In the genomic region with DNA sequence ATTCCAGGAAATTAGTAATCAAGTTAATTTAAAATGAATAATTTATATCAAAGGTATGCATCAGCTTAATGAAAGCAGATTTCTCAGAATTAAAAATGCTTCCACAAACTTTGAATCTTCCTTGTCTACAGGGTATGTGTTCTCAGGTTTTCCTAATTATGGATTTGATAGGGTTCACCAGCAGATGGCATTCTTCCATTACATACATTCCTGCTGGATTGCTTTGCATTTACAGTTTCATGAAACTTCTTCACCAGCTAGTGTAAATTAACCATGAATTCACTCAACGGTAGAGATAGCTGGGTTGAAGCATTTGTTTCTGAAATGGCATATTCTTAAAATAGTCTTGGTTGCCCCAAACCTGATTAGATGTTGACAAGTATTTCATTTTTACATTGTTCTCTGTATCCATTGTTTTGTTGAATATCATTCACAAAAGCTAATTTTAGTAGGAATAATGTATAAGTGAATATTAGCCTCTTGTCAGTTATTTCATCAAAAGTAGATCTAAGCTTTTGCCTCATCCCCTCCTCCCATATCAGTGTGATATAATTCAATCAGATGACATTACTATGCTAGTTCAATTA, we compare ENCODE assay signal across 8 cellular contexts.
DNase-seq lines count a peak whose midpoint lies in the region; ATAC-seq, FAIRE-seq and TF ChIP-seq lines count a peak whose summit lies in the region.

No MANE protein-coding gene starts in this region.

- FAIRE-seq in frontal cortex (lab: Jason Lieb, UNC), result peak; percentile 31

- no peak overlapping the region for H3K4me2 ChIP-seq in Loucy (ENCODE audit: low read depth, low read length, poor library complexity, severe bottlenecking)

- no peaks in the 10 kb centered on the region for H3K79me2 ChIP-seq in Loucy (ENCODE audit: insufficient read depth, low read length)

- no peaks in the 10 kb centered on the region for H3K9me3 ChIP-seq in Loucy (ENCODE audit: insufficient read depth, low read depth, low read length)
- no peaks in the 10 kb centered on the region for H3K9me3 ChIP-seq in thyroid gland

- H3K36me3 ChIP-seq in Loucy (ENCODE audit: insufficient read depth, low read length) (no peaks in the 10 kb centered on the region), thyroid gland (no peaks in the 10 kb centered on the region)

- no peak for ATAC-seq in GM19023 (IDR thresholded peaks at IDR 0.05; ENCODE audit: unreplicated experiment)
- ATAC-seq in HG03432 (IDR thresholded peaks at IDR 0.05; ENCODE audit: unreplicated experiment), result no peak

- H3K4me3 ChIP-seq in Loucy (ENCODE audit: low read length, poor library complexity, severe bottlenecking) (no peak overlapping the region), thyroid gland (replicated peaks in 1 of 3) (no peak overlapping the region)

- H4K20me1 ChIP-seq in Loucy (ENCODE audit: insufficient read depth, low read length, poor library complexity, severe bottlenecking), result no peaks in the 10 kb centered on the region

- H3K9me2 ChIP-seq in Loucy (replicated peaks; ENCODE audit: low read depth, low read length), result no peaks in the 10 kb centered on the region

- H3K9ac ChIP-seq in Loucy (ENCODE audit: low read depth, low read length, poor library complexity, severe bottlenecking), result no peak overlapping the region

- peak; percentile 22 for DNase-seq in GDM1 (lab: John Stamatoyannopoulos, UW)
- peak; percentile 46 for DNase-seq in SK-N-DZ (ENCODE audit: low spot score)
- DNase-seq in frontal cortex (ENCODE audit: low spot score in 2 of 2), result peak; percentile 5 to 10
- no peak for DNase-seq in thyroid gland
- no peak for DNase-seq in NK-92 (lab: John Stamatoyannopoulos, UW; ENCODE audit: unreplicated experiment)

- peak; percentile 77 for TF ChIP-seq CTCF in Loucy (conservative IDR thresholded peaks at IDR 0.05; ENCODE audit: low read length)
- TF ChIP-seq CTCF in thyroid gland (IDR thresholded peaks at IDR 0.05), result peak in 4 of 6 experiments; percentile 29 to 40 (median 38)

- H3K27me3 ChIP-seq in Loucy (ENCODE audit: insufficient read depth, low read length, poor library complexity, severe bottlenecking) (no peaks in the 10 kb centered on the region), thyroid gland (no peaks in the 10 kb centered on the region)

- intact Hi-C loops in thyroid gland (cut with DNase I), result no loop called here

- TF ChIP-seq POLR2A in thyroid gland (IDR thresholded peaks at IDR 0.05), result no peak

- H2AFZ ChIP-seq in Loucy (ENCODE audit: low read length), result no peak overlapping the region

- no peaks in the 10 kb centered on the region for H3K4me1 ChIP-seq in Loucy (ENCODE audit: insufficient read depth, low read length, poor library complexity, severe bottlenecking)
- H3K4me1 ChIP-seq in thyroid gland, result no peaks in the 10 kb centered on the region

- H3K27ac ChIP-seq in thyroid gland, result no peak overlapping the region

- H3F3A ChIP-seq in Loucy (ENCODE audit: low read depth), result no peaks in the 10 kb centered on the region

- 5 to 6% methylated on average over 1 of the region's 1 CpG for WGBS in thyroid gland, 2 donors

Comparison
In these comparisons a context has a peak if more than half of its experiments do, and no peak if none do; other contexts are left out.
1. DNase-seq: peak in GDM1 (single experiment), SK-N-DZ (single experiment) and frontal cortex (2 of 2); none in thyroid gland (0 of 2) and NK-92 (single experiment).